ENCODE assay signal across 4 cellular contexts in the genomic region with DNA sequence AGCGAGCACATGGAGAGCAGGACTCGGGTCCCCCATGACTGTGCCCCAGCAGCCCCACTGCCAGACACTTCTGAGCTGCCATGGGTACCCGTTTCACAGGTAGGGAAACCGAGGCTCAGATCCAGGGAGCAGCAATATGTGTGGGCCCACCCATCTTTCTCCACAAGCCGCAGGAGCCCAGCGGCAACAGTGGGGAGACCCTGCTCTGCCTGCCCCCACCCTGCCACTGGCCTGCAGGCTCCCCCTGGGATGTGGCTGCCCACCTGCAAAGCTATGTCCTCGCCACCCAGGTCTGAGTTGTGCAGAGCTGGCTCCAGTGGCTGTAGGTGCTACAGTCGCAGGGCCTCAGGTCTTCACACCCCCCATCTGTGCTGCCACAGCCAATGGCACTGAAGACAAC. TPM values are rescaled to one million over a fixed set of nuclear protein-coding genes. Genes with fewer than 3 reads are reported as not detected.
"Had no signal": no experiment of that assay in that cellular context is flagged by ENCODE, and none has a peak within 500 bp of the region (broad histone marks: within the 10 kb centered on the region; RNA-seq: fewer than 3 reads in every experiment).

No MANE protein-coding gene starts in this region.

- H3K4me3 ChIP-seq: GM12878 had no signal

- ATAC-seq: GM12878 had no signal

- DNase-seq: GDM1, GF-D8 had no signal

RNA-seq across cellular contexts. Expression of a gene that starts 50.6 kb away (rescaled TPM):
- total RNA-seq: G401, GM12878 had no signal
